Comparison of ENCODE assay signal across 24 cellular contexts in the genomic region with DNA sequence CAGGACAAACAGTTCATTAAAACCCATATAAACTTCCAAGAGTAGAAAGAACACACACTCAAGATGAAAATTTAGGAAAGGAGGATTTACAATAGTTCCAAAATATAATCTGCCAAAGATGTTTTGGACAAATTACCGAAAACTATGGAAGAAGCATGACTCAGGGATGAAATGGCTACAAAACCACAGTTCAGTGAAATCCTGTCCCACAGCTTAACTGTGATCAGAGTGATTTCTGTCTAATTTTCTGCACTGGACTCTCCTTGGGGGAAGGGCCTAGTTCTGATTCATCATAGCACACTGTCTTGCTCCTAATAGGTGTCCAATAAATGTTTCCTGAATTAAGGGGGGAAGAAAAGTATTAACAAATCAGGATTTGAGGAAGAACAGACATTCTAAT.
DNase-seq lines count a peak whose midpoint lies in the region; ATAC-seq, FAIRE-seq and TF ChIP-seq lines count a peak whose summit lies in the region.
"Had no signal": no experiment of that assay in that cellular context is flagged by ENCODE, and none has a peak within 500 bp of the region (broad histone marks: within the 10 kb centered on the region; RNA-seq: fewer than 3 reads in every experiment).

No MANE protein-coding gene starts in this region.

- H3K4me2 ChIP-seq in astrocyte (ENCODE audit: low read length): no peak overlapping the region

- H3K9me3 ChIP-seq in astrocyte (ENCODE audit: insufficient read depth, low read depth, low read length): no peaks in the 10 kb centered on the region
- H3K9me3 ChIP-seq: esophagus squamous epithelium, lower lobe of right lung, pancreas, sigmoid colon had no signal

- H3K4me3 ChIP-seq in astrocyte (ENCODE audit: insufficient read depth, low read depth, low read length): no peak overlapping the region
- H3K4me3 ChIP-seq: esophagus squamous epithelium, lower lobe of right lung, pancreas, sigmoid colon had no signal

- H3K27ac Mint-ChIP-seq in activated T-cell treated with anti-CD3 and anti-CD28 coated beads, Interleukin-2, amount 50 U/mL, for 72 hours: peak overlapping the region; percentile 49
- peak overlapping the region; percentile 27 for H3K27ac Mint-ChIP-seq in astrocyte (ENCODE audit: unreplicated experiment)

- FAIRE-seq in astrocyte (lab: Jason Lieb, UNC) (no peak), GM19239 (lab: Jason Lieb, UNC) (no peak)
- FAIRE-seq: A204.1, islet of Langerhans, pancreas had no signal

- peaks cover 44% of the 10 kb centered on the region for H3K4me1 Mint-ChIP-seq in activated T-cell treated with anti-CD3 and anti-CD28 coated beads, Interleukin-2, amount 50 U/mL, for 72 hours (ENCODE audit: low read depth)
- H3K4me1 Mint-ChIP-seq in astrocyte (ENCODE audit: low read depth, unreplicated experiment): peaks cover 12% of the 10 kb centered on the region

- H3K36me3 Mint-ChIP-seq in activated T-cell treated with anti-CD3 and anti-CD28 coated beads, Interleukin-2, amount 50 U/mL, for 72 hours (ENCODE audit: insufficient read depth in 2 of 2): peaks cover 0 to 1% of the 10 kb centered on the region in 2 donors
- peaks cover 17% of the 10 kb centered on the region for H3K36me3 Mint-ChIP-seq in astrocyte (ENCODE audit: low read depth, unreplicated experiment)

- peaks cover 86% of the 10 kb centered on the region for H4K20me1 ChIP-seq in astrocyte (ENCODE audit: insufficient read depth, low read length)

- DNase-seq in activated T-cell treated with anti-CD3 and anti-CD28 coated beads, Interleukin-2, amount 50 U/mL, for 72 hours: no peak
- DNase-seq in activated T-cell treated with anti-CD3 and anti-CD28 coated beads, Interleukin-2, amount 50 U/mL, for 1 hour: no peak
- peak; percentile 59 for DNase-seq in astrocyte (ENCODE audit: low read depth)
- DNase-seq in kidney tubule cell (ENCODE audit: low spot score): peak; percentile 20
- DNase-seq in substantia nigra (lab: John Stamatoyannopoulos, UW): no peak
- no peak for DNase-seq in middle frontal gyrus (ENCODE audit: extremely low spot score, low spot score)
- no peak for DNase-seq in GM19239 (ENCODE audit: insufficient read length, low spot score)
- DNase-seq: activated effector memory CD4-positive, alpha-beta T cell treated with Interleukin-2 at 50 U/mL for 16 hours; CD4-positive, CD25-positive, alpha-beta regulatory T cell; cerebellar nuclear complex; effector memory CD8-positive, alpha-beta T cell; esophagus squamous epithelium; Kasumi-1; lower lobe of right lung; NCI-H1105 treated with DMSO at 0.1 percent for 48 hours; NCI-H2107; NCI-H524; pancreas; sigmoid colon had no signal

- peaks cover 2% of the 10 kb centered on the region for H3K36me3 ChIP-seq in astrocyte (ENCODE audit: insufficient read depth, low read length)
- H3K36me3 ChIP-seq: pancreas, sigmoid colon had no signal

- no peak overlapping the region for H3K27ac ChIP-seq in astrocyte (ENCODE audit: low read depth, low read length)
- peak overlapping the region; percentile 4 for H3K27ac ChIP-seq in substantia nigra (ENCODE audit: low read depth, low read length, poor library complexity, severe bottlenecking)
- H3K27ac ChIP-seq: esophagus squamous epithelium, lower lobe of right lung, pancreas had no signal

- no peak overlapping the region for H2AFZ ChIP-seq in astrocyte (ENCODE audit: low read depth, low read length)

- no peak for TF ChIP-seq CTCF in astrocyte (IDR thresholded peaks at IDR 0.05; ENCODE audit: insufficient read depth, low read depth, low read length)

- no peak overlapping the region for H3K9ac ChIP-seq in astrocyte (ENCODE audit: low read length)

- H3K79me2 ChIP-seq in astrocyte (ENCODE audit: insufficient read depth, low read length): peaks cover 74% of the 10 kb centered on the region

- H3K9me3 Mint-ChIP-seq in activated T-cell treated with anti-CD3 and anti-CD28 coated beads, Interleukin-2, amount 50 U/mL, for 72 hours: no peaks in the 10 kb centered on the region
- H3K9me3 Mint-ChIP-seq in astrocyte (ENCODE audit: unreplicated experiment): no peaks in the 10 kb centered on the region
- H3K9me3 Mint-ChIP-seq: effector memory CD8-positive, alpha-beta T cell had no signal

- H3K27me3 ChIP-seq in astrocyte (ENCODE audit: insufficient read depth, low read length): no peaks in the 10 kb centered on the region
- H3K27me3 ChIP-seq: esophagus squamous epithelium, pancreas, sigmoid colon had no signal

- no peaks in the 10 kb centered on the region for H3K27me3 Mint-ChIP-seq in activated T-cell treated with anti-CD3 and anti-CD28 coated beads, Interleukin-2, amount 50 U/mL, for 72 hours (ENCODE audit: low read depth)
- no peaks in the 10 kb centered on the region for H3K27me3 Mint-ChIP-seq in astrocyte (ENCODE audit: low read depth, unreplicated experiment)
- H3K27me3 Mint-ChIP-seq: CD4-positive, CD25-positive, alpha-beta regulatory T cell; effector memory CD8-positive, alpha-beta T cell had no signal

- H3K4me3 Mint-ChIP-seq in activated T-cell treated with anti-CD3 and anti-CD28 coated beads, Interleukin-2, amount 50 U/mL, for 72 hours: no peak overlapping the region
- H3K4me3 Mint-ChIP-seq in astrocyte (ENCODE audit: unreplicated experiment): no peak overlapping the region
- H3K4me3 Mint-ChIP-seq: CD4-positive, CD25-positive, alpha-beta regulatory T cell; effector memory CD8-positive, alpha-beta T cell had no signal

- H3K4me1 ChIP-seq in astrocyte (ENCODE audit: insufficient read depth, low read length): peaks cover 6% of the 10 kb centered on the region

- no peak for ATAC-seq in activated T-cell treated with anti-CD3 and anti-CD28 coated beads, Interleukin-2, amount 50 U/mL, for 72 hours (replicated peaks in 1 of 2)
- no peak for ATAC-seq in HG03175 (IDR thresholded peaks at IDR 0.05; ENCODE audit: unreplicated experiment)
- ATAC-seq: activated CD4-positive, CD25-positive, alpha-beta regulatory T cell treated with anti-CD3 and anti-CD28 coated beads, Interleukin-2, amount 50 U/mL, for 24 hours; effector memory CD8-positive, alpha-beta T cell; lower lobe of right lung; pancreas; SK-N-SH treated with all-trans-retinoic acid at 6 μM for 48 hours had no signal

Comparison
In these comparisons a context has a peak if more than half of its experiments do, and no peak if none do; other contexts are left out.
1. DNase-seq: peak in astrocyte (single experiment) and kidney tubule cell (single experiment); none in activated T-cell treated with anti-CD3 and anti-CD28 coated beads, Interleukin-2, amount 50 U/mL, for 72 hours (0 of 2), activated T-cell treated with anti-CD3 and anti-CD28 coated beads, Interleukin-2, amount 50 U/mL, for 1 hour (single experiment), substantia nigra (0 of 49), middle frontal gyrus (single experiment) and GM19239 (single experiment).